ENCODE assay signal across 3 cellular contexts in genomic region chr18:46570666-46571065, GRCh38.
"Had no signal": no experiment of that assay in that cellular context is flagged by ENCODE, and none has a peak within 500 bp of the region (broad histone marks: within the 10 kb centered on the region; RNA-seq: fewer than 3 reads in every experiment).

No MANE protein-coding gene starts in this region.

- DNase-seq: GDM1, GF-D8 had no signal

- H3K4me3 ChIP-seq: GM12878 had no signal
